15 cellular contexts compared by ENCODE assay signal in genomic region chr4:142566243-142566642, GRCh38.
DNase-seq lines count a peak whose midpoint lies in the region; ATAC-seq lines count a peak whose summit lies in the region.
"Had no signal": no experiment of that assay in that cellular context is flagged by ENCODE, and none has a peak within 500 bp of the region (broad histone marks: within the 10 kb centered on the region; RNA-seq: fewer than 3 reads in every experiment).

No MANE protein-coding gene starts in this region.

- peaks cover 13% of the 10 kb centered on the region for H3K36me3 Mint-ChIP-seq in T-helper 17 cell (ENCODE audit: low read depth)

- H3K27me3 ChIP-seq in duodenal mucosa (ENCODE audit: control insufficient read depth in 1 of 2, insufficient read depth in 2 of 2, low read length in 2 of 2): no peaks in the 10 kb centered on the region
- H3K27me3 ChIP-seq in rectal smooth muscle tissue (ENCODE audit: control insufficient read depth, insufficient read depth, low read length): no peaks in the 10 kb centered on the region
- H3K27me3 ChIP-seq: heart right ventricle had no signal

- H3K4me1 ChIP-seq in duodenal mucosa (ENCODE audit: control insufficient read depth in 1 of 2, insufficient read depth in 2 of 2, low read length in 2 of 2) (peaks cover 3 to 17% of the 10 kb centered on the region in 2 donors), rectal smooth muscle tissue (ENCODE audit: control insufficient read depth, insufficient read depth, low read length) (peaks cover 5% of the 10 kb centered on the region)

- peak overlapping the region; percentile 100 for H3K27ac Mint-ChIP-seq in T-helper 17 cell
- H3K27ac Mint-ChIP-seq: activated B cell treated with CpG ODN at 0.5 μM for 24 hours had no signal

- peak; percentile 59 for DNase-seq in NCI-H2029 treated with DMSO at 0.1 percent for 48 hours (lab: John Stamatoyannopoulos, UW)
- no peak for DNase-seq in NCI-H2029 (lab: John Stamatoyannopoulos, UW)
- no peak for DNase-seq in T-helper 17 cell
- no peak for DNase-seq in NCI-H1417 (lab: John Stamatoyannopoulos, UW)
- DNase-seq: activated B cell treated with CpG ODN at 0.5 μM for 24 hours; heart right ventricle; NCI-H1105; NCI-H226; stimulated activated CD4-positive, alpha-beta T cell treated with anti-CD3 and anti-CD28 coated beads, Interleukin-2, amount 100 ng/mL, for 48 hours had no signal

- H3K36me3 ChIP-seq in duodenal mucosa (ENCODE audit: control insufficient read depth in 1 of 2, insufficient read depth in 2 of 2, low read length in 2 of 2) (no peaks in the 10 kb centered on the region), rectal smooth muscle tissue (ENCODE audit: control insufficient read depth, insufficient read depth, low read length) (no peaks in the 10 kb centered on the region)
- H3K36me3 ChIP-seq: heart right ventricle had no signal

- H3K9ac ChIP-seq in duodenal mucosa (ENCODE audit: low read depth in 1 of 2, low read length in 2 of 2): peak overlapping the region; percentile 28 to 36
- H3K9ac ChIP-seq in rectal smooth muscle tissue (ENCODE audit: low read length): no peak overlapping the region

- H3K27me3 Mint-ChIP-seq in T-helper 17 cell: no peaks in the 10 kb centered on the region
- H3K27me3 Mint-ChIP-seq: activated B cell treated with CpG ODN at 0.5 μM for 24 hours had no signal

- H3K4me1 Mint-ChIP-seq in T-helper 17 cell: peaks cover 45% of the 10 kb centered on the region
- H3K4me1 Mint-ChIP-seq: activated B cell treated with CpG ODN at 0.5 μM for 24 hours had no signal

- ATAC-seq in T-helper 17 cell (no peak), GM21576 (IDR thresholded peaks at IDR 0.05; ENCODE audit: unreplicated experiment) (no peak), HG02610 (IDR thresholded peaks at IDR 0.05; ENCODE audit: unreplicated experiment) (no peak)
- ATAC-seq: heart right ventricle had no signal

- peak overlapping the region; percentile 100 for H3K4me3 Mint-ChIP-seq in T-helper 17 cell
- H3K4me3 Mint-ChIP-seq: activated B cell treated with CpG ODN at 0.5 μM for 24 hours had no signal

- H3K4me3 ChIP-seq in duodenal mucosa (ENCODE audit: low read depth in 1 of 2, low read length in 2 of 2) (peak overlapping the region; percentile 62 to 63), rectal smooth muscle tissue (ENCODE audit: low read length) (peak overlapping the region; percentile 20)

- no peak overlapping the region for H3K27ac ChIP-seq in duodenal mucosa (ENCODE audit: low read depth, low read length)
- H3K27ac ChIP-seq in rectal smooth muscle tissue (ENCODE audit: low read depth, low read length): no peak overlapping the region
- H3K27ac ChIP-seq: 22Rv1, C4-2B had no signal

- H3K9me3 ChIP-seq in T-helper 17 cell (ENCODE audit: control insufficient read depth, low read length, poor library complexity, severe bottlenecking) (no peaks in the 10 kb centered on the region), duodenal mucosa (ENCODE audit: control insufficient read depth in 1 of 2, low read length in 2 of 2) (no peaks in the 10 kb centered on the region)
